Comparison of ENCODE assay signal across 21 cellular contexts in the genomic region with DNA sequence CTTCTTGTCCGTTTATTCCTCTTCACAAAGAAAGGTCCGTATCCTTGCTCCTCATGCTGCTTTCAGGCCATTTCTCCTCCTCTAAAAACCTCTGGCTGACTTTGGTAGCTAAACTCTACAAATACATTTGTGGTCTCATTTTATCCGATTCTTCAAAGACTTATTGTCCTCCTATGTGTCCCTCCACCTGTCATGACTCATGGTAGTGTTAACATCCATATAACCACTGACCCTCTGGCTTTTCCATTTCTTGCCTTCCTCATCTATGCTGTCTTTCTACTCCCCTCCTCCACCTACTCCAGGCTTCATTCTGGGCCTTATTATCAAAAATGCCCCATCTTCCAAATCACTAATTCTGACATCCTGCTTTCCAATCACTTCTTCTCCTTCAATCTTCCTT. TPM values are rescaled to one million over a fixed set of nuclear protein-coding genes. Genes with fewer than 3 reads are reported as not detected.
"Had no signal": no experiment of that assay in that cellular context is flagged by ENCODE, and none has a peak within 500 bp of the region (broad histone marks: within the 10 kb centered on the region; RNA-seq: fewer than 3 reads in every experiment).

No MANE protein-coding gene starts in this region.

- H3K27me3 ChIP-seq: adrenal gland, body of pancreas, colonic mucosa had no signal

- H3K4me3 Mint-ChIP-seq: activated naive CD4-positive, alpha-beta T cell treated with anti-CD3 and anti-CD28 coated beads for 36 hours; activated naive CD8-positive, alpha-beta T cell treated with anti-CD3 and anti-CD28 coated beads for 36 hours; nephron progenitor cell had no signal

- H3K9me3 ChIP-seq: adrenal gland, body of pancreas, colonic mucosa, left lung, lower lobe of right lung, spleen, suprapubic skin, tibial artery had no signal

- FAIRE-seq: frontal cortex, islet of Langerhans had no signal

- H3K4me1 ChIP-seq: colonic mucosa had no signal

- H3K36me3 ChIP-seq: adrenal gland, colonic mucosa, left lung, lower lobe of right lung, spleen, suprapubic skin, tibial artery had no signal

- H3K27ac ChIP-seq: adrenal gland, colonic mucosa, left lung, lower lobe of right lung, spleen, suprapubic skin, tibial artery had no signal

- H3K9me3 Mint-ChIP-seq: activated naive CD4-positive, alpha-beta T cell treated with anti-CD3 and anti-CD28 coated beads for 36 hours; activated naive CD8-positive, alpha-beta T cell treated with anti-CD3 and anti-CD28 coated beads for 36 hours had no signal

- H3K36me3 Mint-ChIP-seq: activated naive CD8-positive, alpha-beta T cell treated with anti-CD3 and anti-CD28 coated beads for 36 hours had no signal

- DNase-seq: activated CD4-positive, alpha-beta T cell treated with anti-CD3 and anti-CD28 coated beads for 4 hours; activated CD4-positive, alpha-beta T cell treated with anti-CD3 and anti-CD28 coated beads, Interleukin-2, amount 50 U/mL, for 4 hours; activated effector memory CD4-positive, alpha-beta T cell treated with Interleukin-2 at 50 U/mL for 16 hours; activated naive CD4-positive, alpha-beta T cell treated with anti-CD3 and anti-CD28 coated beads for 36 hours; activated naive CD8-positive, alpha-beta T cell treated with anti-CD3 and anti-CD28 coated beads for 36 hours; adrenal gland; aorta; body of pancreas; colonic mucosa; effector memory CD4-positive, alpha-beta T cell; left lung; lower lobe of right lung; nephron progenitor cell; nucleus accumbens; right cardiac atrium; spleen; stimulated activated naive CD4-positive, alpha-beta T cell; tibial artery had no signal

- H3K27ac Mint-ChIP-seq: activated naive CD4-positive, alpha-beta T cell treated with anti-CD3 and anti-CD28 coated beads for 36 hours; activated naive CD8-positive, alpha-beta T cell treated with anti-CD3 and anti-CD28 coated beads for 36 hours; nephron progenitor cell had no signal

- H3K4me3 ChIP-seq: adrenal gland, body of pancreas, colonic mucosa, left lung, lower lobe of right lung, spleen, suprapubic skin, tibial artery had no signal

- ATAC-seq: body of pancreas, left lung, lower lobe of right lung, right cardiac atrium had no signal

RNA-seq across cellular contexts. Expression of a gene that starts 4.1 kb away (rescaled TPM):
- total RNA-seq: activated naive CD8-positive, alpha-beta T cell treated with anti-CD3 and anti-CD28 coated beads for 36 hours had no signal
